20 cellular contexts compared by ENCODE assay signal in genomic region chr10:129945941-129946760, GRCh38. TPM values are rescaled to one million over a fixed set of nuclear protein-coding genes. Genes with fewer than 3 reads are reported as not detected.
DNase-seq lines count a peak whose midpoint lies in the region; TF ChIP-seq lines count a peak whose summit lies in the region.
"Had no signal": no experiment of that assay in that cellular context is flagged by ENCODE, and none has a peak within 500 bp of the region (broad histone marks: within the 10 kb centered on the region; RNA-seq: fewer than 3 reads in every experiment).

No MANE protein-coding gene starts in this region.

- H3K27ac ChIP-seq in ascending aorta (peak overlapping the region; percentile 70 to 77), ovary (peak overlapping the region in 1 of 2 donors; percentile 56)
- H3K27ac ChIP-seq: Peyer's patch had no signal

- H3K9me3 Mint-ChIP-seq in type B pancreatic cell (no peaks in the 10 kb centered on the region), CD14-positive monocyte (no peaks in the 10 kb centered on the region)
- H3K9me3 Mint-ChIP-seq: CD4-positive, alpha-beta memory T cell; endodermal cell; naive thymus-derived CD4-positive, alpha-beta T cell; T-helper 1 cell treated with Interleukin-12 subunit alpha and Interleukin-12 subunit beta and Interleukin-4 antibody, amounts not matched to agents 30 μg/mL and 1 μg/mL, for 36 hours had no signal

- peaks cover 0 to 2% of the 10 kb centered on the region in 2 donors for H3K4me1 ChIP-seq in ascending aorta
- no peaks in the 10 kb centered on the region for H3K4me1 ChIP-seq in ovary (ENCODE audit: insufficient read depth)
- H3K4me1 ChIP-seq: Peyer's patch had no signal

- no peak for TF ChIP-seq POLR2A in ovary (IDR thresholded peaks at IDR 0.05)

- peak overlapping the region; percentile 31 to 41 for H3K4me3 ChIP-seq in ascending aorta
- no peak overlapping the region for H3K4me3 ChIP-seq in ovary
- H3K4me3 ChIP-seq: Peyer's patch, smooth muscle cell had no signal

- WGBS in ovary, 3 donors = 28 to 30% (median 28%) methylated on average over 26 of the region's 26 CpGs

- H3K27me3 Mint-ChIP-seq in type B pancreatic cell (peaks cover 48% of the 10 kb centered on the region), CD14-positive monocyte (ENCODE audit: low read depth in 3 of 3) (peaks cover 17 to 24% (median 19%) of the 10 kb centered on the region in 3 donors)

- peak overlapping the region; percentile 11 for H3K27ac Mint-ChIP-seq in type B pancreatic cell
- no peak overlapping the region for H3K27ac Mint-ChIP-seq in CD14-positive monocyte
- H3K27ac Mint-ChIP-seq: endodermal cell; naive thymus-derived CD4-positive, alpha-beta T cell; T-helper 1 cell treated with Interleukin-12 subunit alpha and Interleukin-12 subunit beta and Interleukin-4 antibody, amounts not matched to agents 30 μg/mL and 1 μg/mL, for 36 hours had no signal

- DNase-seq in ascending aorta (ENCODE audit: low spot score in 2 of 2) (peak in 1 of 2 donors; percentile 63), cardiac septum (ENCODE audit: low spot score) (peak; percentile 76), ovary (peak; percentile 45 to 77 (median 67)), type B pancreatic cell (ENCODE audit: extremely low spot score, unreplicated experiment) (no peak), glomerular visceral epithelial cell (ENCODE audit: extremely low spot score) (no peak), CD14-positive monocyte (ENCODE audit: low spot score) (no peak), HT-29 (ENCODE audit: low spot score) (no peak)
- DNase-seq: activated CD4-positive, alpha-beta T cell treated with anti-CD3 and anti-CD28 coated beads for 1 hour; activated CD8-positive, alpha-beta memory T cell treated with anti-CD3 and anti-CD28 coated beads, Interleukin-2, amount 50 U/mL, for 48 hours; activated naive CD4-positive, alpha-beta T cell treated with anti-CD3 and anti-CD28 coated beads, Interleukin-2, amount 50 U/mL, for 16 hours; CD4-positive, alpha-beta memory T cell; endodermal cell; kidney glomerular epithelial cell; naive thymus-derived CD4-positive, alpha-beta T cell; NCI-H2081; NCI-H82 had no signal

- H3K27me3 ChIP-seq in ascending aorta (no peaks in the 10 kb centered on the region), ovary (no peaks in the 10 kb centered on the region)
- H3K27me3 ChIP-seq: Peyer's patch had no signal

- intact Hi-C loops in ascending aorta (cut with DNase I) (no loop called here), cardiac septum (cut with DNase I) (no loop called here), ovary (cut with DNase I) (no loop called here), CD14-positive monocyte (cut with micrococcal nuclease) (no loop called here)

- H3K4me3 Mint-ChIP-seq in type B pancreatic cell (peak overlapping the region; percentile 24), CD14-positive monocyte (no peak overlapping the region)
- H3K4me3 Mint-ChIP-seq: CD4-positive, alpha-beta memory T cell; endodermal cell; naive thymus-derived CD4-positive, alpha-beta T cell; T-helper 1 cell treated with Interleukin-12 subunit alpha and Interleukin-12 subunit beta and Interleukin-4 antibody, amounts not matched to agents 30 μg/mL and 1 μg/mL, for 36 hours had no signal

- no peak for TF ChIP-seq CTCF in ascending aorta (IDR thresholded peaks at IDR 0.05)
- no peak for TF ChIP-seq CTCF in ovary (IDR thresholded peaks at IDR 0.05)
- TF ChIP-seq CTCF in type B pancreatic cell (conservative IDR thresholded peaks at IDR 0.05) = no peak
- TF ChIP-seq CTCF in CD14-positive monocyte (IDR thresholded peaks at IDR 0.05) = no peak

- TF ChIP-seq EP300 in ovary (IDR thresholded peaks at IDR 0.05) = no peak

- H3K36me3 Mint-ChIP-seq in type B pancreatic cell = no peaks in the 10 kb centered on the region
- H3K36me3 Mint-ChIP-seq in CD14-positive monocyte = no peaks in the 10 kb centered on the region
- H3K36me3 Mint-ChIP-seq: CD4-positive, alpha-beta memory T cell; naive thymus-derived CD4-positive, alpha-beta T cell had no signal

- H3K4me1 Mint-ChIP-seq in type B pancreatic cell (ENCODE audit: unreplicated experiment) (peaks cover 38% of the 10 kb centered on the region), CD14-positive monocyte (peaks cover 2% of the 10 kb centered on the region)
- H3K4me1 Mint-ChIP-seq: CD4-positive, alpha-beta memory T cell; naive thymus-derived CD4-positive, alpha-beta T cell had no signal

- H3K36me3 ChIP-seq in ascending aorta (no peaks in the 10 kb centered on the region), ovary (no peaks in the 10 kb centered on the region)
- H3K36me3 ChIP-seq: Peyer's patch had no signal

- no peaks in the 10 kb centered on the region for H3K9me3 ChIP-seq in ascending aorta
- H3K9me3 ChIP-seq in ovary = no peaks in the 10 kb centered on the region
- H3K9me3 ChIP-seq: Peyer's patch had no signal

RNA-seq across cellular contexts. Expression of gene EBF3, which starts 17.9 kb away (rescaled TPM):
- total RNA-seq in ascending aorta = 20.2 TPM
- 5.8 TPM for total RNA-seq in cardiac septum
- 1 to 10 TPM in 1 of 7 donors, under 1 TPM in 6; 0.15 to 2.6 (median 0.78) TPM for total RNA-seq in ovary
- polyA plus RNA-seq in ovary = 1 to 10 TPM in 1 of 2 donors, under 1 TPM in 1; 0.79 to 3.6 TPM
- 0.81 and 26.1 TPM in 2 replicates for total RNA-seq in type B pancreatic cell (ENCODE audit: low replicate concordance)
- polyA plus RNA-seq in CD14-positive monocyte = not detected
- not detected in 2 replicates for total RNA-seq in HT-29 (2014; rRNA removed; shearing (Covaris generic))
- total RNA-seq: CD4-positive, alpha-beta memory T cell; M059J; naive thymus-derived CD4-positive, alpha-beta T cell; smooth muscle cell had no signal
- polyA plus RNA-seq: CD4-positive, alpha-beta memory T cell; naive thymus-derived CD4-positive, alpha-beta T cell; smooth muscle cell had no signal

Comparison
In these comparisons a context has a peak if more than half of its experiments do, and no peak if none do; other contexts are left out.
1. DNase-seq: peak in cardiac septum (single experiment) and ovary (5 of 5); none in type B pancreatic cell (single experiment), glomerular visceral epithelial cell (single experiment), CD14-positive monocyte (single experiment) and HT-29 (single experiment).